Comparison of ENCODE assay signal across 8 cellular contexts in the genomic region with DNA sequence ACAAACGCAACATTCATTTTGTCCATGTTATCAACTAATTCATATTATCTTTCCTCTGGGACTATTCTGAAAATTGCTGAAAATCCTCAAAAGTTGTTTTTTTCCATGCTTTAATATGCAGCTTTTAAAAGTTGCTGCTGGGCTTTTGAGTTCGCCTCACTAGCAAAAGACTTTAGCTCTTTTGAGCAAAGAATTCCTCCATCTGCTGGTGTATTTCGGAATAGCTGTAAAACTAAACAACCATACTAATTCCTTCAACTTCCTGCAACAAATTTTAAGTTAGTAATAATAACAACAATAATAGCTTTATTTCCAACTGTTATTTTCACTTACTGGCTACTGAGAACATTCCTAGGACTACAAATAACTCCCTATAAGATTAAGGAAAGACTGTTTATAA. TPM values are rescaled to one million over a fixed set of nuclear protein-coding genes. Genes with fewer than 3 reads are reported as not detected.
DNase-seq lines count a peak whose midpoint lies in the region; ATAC-seq, FAIRE-seq and TF ChIP-seq lines count a peak whose summit lies in the region.

No MANE protein-coding gene starts in this region.

- H3K9me3 ChIP-seq in endothelial cell of umbilical vein (replicated peaks; ENCODE audit: control insufficient read depth, insufficient read depth, low read length), result no peaks in the 10 kb centered on the region

- no peak overlapping the region for H3K27ac ChIP-seq in endothelial cell of umbilical vein (ENCODE audit: insufficient read depth, low read depth, low read length)

- H4K20me1 ChIP-seq in endothelial cell of umbilical vein (replicated peaks; ENCODE audit: control insufficient read depth, extremely low read depth, insufficient read depth, low read length), result no peaks in the 10 kb centered on the region

- TF ChIP-seq POLR2A in endothelial cell of umbilical vein (IDR thresholded peaks at IDR 0.05; ENCODE audit: low read depth, low read length), result no peak

- no peak overlapping the region for H3K4me3 Mint-ChIP-seq in progenitor cell of endocrine pancreas (ENCODE audit: low read depth)

- no peaks in the 10 kb centered on the region for H3K4me1 ChIP-seq in endothelial cell of umbilical vein (ENCODE audit: control insufficient read depth, extremely low read depth, insufficient read depth, low read length)

- H3K9ac ChIP-seq in endothelial cell of umbilical vein (replicated peaks; ENCODE audit: extremely low read depth, insufficient read depth, low read length), result no peak overlapping the region

- no peak overlapping the region for H3K4me3 ChIP-seq in endothelial cell of umbilical vein (replicated peaks in 1 of 3; ENCODE audit: insufficient read depth in 1 of 3, low read depth in 1 of 3, low read length in 3 of 3)

- no peak overlapping the region for H3K4me2 ChIP-seq in endothelial cell of umbilical vein (ENCODE audit: insufficient read depth, low read length)

- FAIRE-seq in endothelial cell of umbilical vein (lab: Jason Lieb, UNC), result peak; percentile 53

- peaks cover 0 to 3% of the 10 kb centered on the region in 2 experiments for H3K36me3 ChIP-seq in endothelial cell of umbilical vein (ENCODE audit: control insufficient read depth in 2 of 2, extremely low read depth in 1 of 2, insufficient read depth in 2 of 2, low read length in 2 of 2)

- H2AFZ ChIP-seq in endothelial cell of umbilical vein (ENCODE audit: low read depth, low read length), result no peak overlapping the region

- H3K27me3 ChIP-seq in endothelial cell of umbilical vein (ENCODE audit: control insufficient read depth in 2 of 2, insufficient read depth in 2 of 2, low read length in 2 of 2), result no peaks in the 10 kb centered on the region

- no peaks in the 10 kb centered on the region for H3K9me3 Mint-ChIP-seq in progenitor cell of endocrine pancreas (ENCODE audit: low read depth)

- H3K9me1 ChIP-seq in endothelial cell of umbilical vein (replicated peaks; ENCODE audit: control insufficient read depth, extremely low read depth, insufficient read depth, low read length), result no peaks in the 10 kb centered on the region

- no peak for DNase-seq in GM10266 (ENCODE audit: extremely low spot score)
- peak; percentile 2 for DNase-seq in NCI-H2171 (lab: John Stamatoyannopoulos, UW)
- DNase-seq in endothelial cell of umbilical vein (ENCODE audit: low read depth, low spot score), result peak; percentile 54
- DNase-seq in progenitor cell of endocrine pancreas (ENCODE audit: low spot score, unreplicated experiment), result no peak
- no peak for DNase-seq in activated CD8-positive, alpha-beta memory T cell treated with anti-CD3 and anti-CD28 coated beads, Interleukin-2, amount 50 U/mL, for 48 hours
- no peak for DNase-seq in nucleus accumbens (lab: John Stamatoyannopoulos, UW)

- H3K79me2 ChIP-seq in endothelial cell of umbilical vein (ENCODE audit: control insufficient read depth, insufficient read depth, low read length), result no peaks in the 10 kb centered on the region

- no peaks in the 10 kb centered on the region for H3K4me1 Mint-ChIP-seq in progenitor cell of endocrine pancreas (ENCODE audit: low read depth)

- BruUV-seq in endothelial cell of umbilical vein (replicated peaks; lab: Mats Ljungman, UMichigan), result no TSS peak

- ATAC-seq in esophagus mucosa (no peak), GM18511 (IDR thresholded peaks at IDR 0.05; ENCODE audit: unreplicated experiment) (no peak)

- no peaks in the 10 kb centered on the region for H3K27me3 Mint-ChIP-seq in progenitor cell of endocrine pancreas

- intact Hi-C loops in endothelial cell of umbilical vein (cut with micrococcal nuclease), result loop anchor here (1.0 to 2.0 kb wide), 3 partner anchors 126 to 360 kb away; no protein-coding TSS in a partner anchor

- dilution Hi-C loops in endothelial cell of umbilical vein (cut with MboI; ENCODE audit: extremely low pct_ligation_motif_present, low sequenced_read_pairs), result no loop called here

- no peak overlapping the region for H3K27ac Mint-ChIP-seq in progenitor cell of endocrine pancreas

- H3K36me3 Mint-ChIP-seq in progenitor cell of endocrine pancreas (ENCODE audit: insufficient read depth), result peaks cover 2% of the 10 kb centered on the region

- TF ChIP-seq CTCF in GM10266 (IDR thresholded peaks at IDR 0.05; ENCODE audit: control insufficient read depth, insufficient read depth, low read depth, missing control alignments) (peak; percentile 17), endothelial cell of umbilical vein (IDR thresholded peaks at IDR 0.05; ENCODE audit: extremely low read depth in 1 of 2, insufficient read depth in 1 of 2, low read depth in 1 of 2, low read length in 2 of 2) (peak; percentile 21 to 23), progenitor cell of endocrine pancreas (IDR thresholded peaks at IDR 0.05; ENCODE audit: unreplicated experiment) (peak; percentile 64)

- POLR2A ChIA-PET in endothelial cell of umbilical vein (lab: Charles Lee), result interaction anchor here (1.1 kb wide), 1 partner anchor 299 kb away, joined by 4 read pairs; no protein-coding TSS in a partner anchor

- CTCF ChIA-PET in endothelial cell of umbilical vein (lab: Charles Lee), result interaction anchor here (0.6 to 3.6 kb wide), 30 partner anchors 9 to 365 kb away, joined by 3 to 84 read pairs (median 4); no protein-coding TSS in a partner anchor

TF ChIP-seq in endothelial cell of umbilical vein, 7 proteins besides CTCF, POLR2A, EP300 and RAD21:
- no peak for TF ChIP-seq POLR2AphosphoS5 (IDR thresholded peaks at IDR 0.05; ENCODE audit: insufficient read depth, low read depth, low read length)
- TF ChIP-seq, protein P1, sequence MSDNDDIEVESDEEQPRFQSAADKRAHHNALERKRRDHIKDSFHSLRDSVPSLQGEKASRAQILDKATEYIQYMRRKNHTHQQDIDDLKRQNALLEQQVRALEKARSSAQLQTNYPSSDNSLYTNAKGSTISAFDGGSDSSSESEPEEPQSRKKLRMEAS (IDR thresholded peaks at IDR 0.05; ENCODE audit: insufficient read depth, insufficient read length), result no peak
- no peak for TF ChIP-seq EZH2 (IDR thresholded peaks at IDR 0.05; ENCODE audit: borderline replicate concordance, low read depth, low read length, severe bottlenecking)
- TF ChIP-seq GATA2 (IDR thresholded peaks at IDR 0.05; ENCODE audit: insufficient read depth, insufficient read length, low read depth, low read length), result no peak

RNA-seq across cellular contexts. Expression of a gene that starts 14.2 kb away (rescaled TPM):
- total RNA-seq in endothelial cell of umbilical vein, result 23.9 and 26.4 TPM in 2 replicates
- 8.1 and 11.8 TPM in 2 replicates for polyA plus RNA-seq in endothelial cell of umbilical vein
- polyA plus RNA-seq in endothelial cell of umbilical vein (2011; cell fraction: cytosol; rRNA removed), result 12.1 and 13.7 TPM in 2 replicates
- polyA plus RNA-seq in endothelial cell of umbilical vein (2011; cell fraction: nucleus; rRNA removed), result 59.9 and 63.7 TPM in 2 replicates
- polyA plus RNA-seq in endothelial cell of umbilical vein (2012), result 19.9 and 26.5 TPM in 2 replicates
- 16.0 and 20.5 TPM in 2 replicates for polyA minus RNA-seq in endothelial cell of umbilical vein
- 27.3 TPM for polyA minus RNA-seq in endothelial cell of umbilical vein (2011; cell fraction: cytosol; rRNA and poly(A)+ RNA removed)
- polyA minus RNA-seq in endothelial cell of umbilical vein (2011; cell fraction: nucleus; rRNA and poly(A)+ RNA removed), result 14.3 and 19.2 TPM in 2 replicates
- total RNA-seq in progenitor cell of endocrine pancreas, result 21.0 and 25.7 TPM in 2 replicates
- total RNA-seq in esophagus mucosa, result 12.4 TPM

Comparison
In these comparisons a context has a peak if more than half of its experiments do, and no peak if none do; other contexts are left out.
1. DNase-seq: peak in NCI-H2171 (single experiment) and endothelial cell of umbilical vein (single experiment); none in GM10266 (single experiment), progenitor cell of endocrine pancreas (single experiment), activated CD8-positive, alpha-beta memory T cell treated with anti-CD3 and anti-CD28 coated beads, Interleukin-2, amount 50 U/mL, for 48 hours (single experiment) and nucleus accumbens (0 of 56).
2. Peak in every context shown above with its lines, with median percentiles within 50 percentile points of each other: CTCF ChIP-seq.